In the genomic region with DNA sequence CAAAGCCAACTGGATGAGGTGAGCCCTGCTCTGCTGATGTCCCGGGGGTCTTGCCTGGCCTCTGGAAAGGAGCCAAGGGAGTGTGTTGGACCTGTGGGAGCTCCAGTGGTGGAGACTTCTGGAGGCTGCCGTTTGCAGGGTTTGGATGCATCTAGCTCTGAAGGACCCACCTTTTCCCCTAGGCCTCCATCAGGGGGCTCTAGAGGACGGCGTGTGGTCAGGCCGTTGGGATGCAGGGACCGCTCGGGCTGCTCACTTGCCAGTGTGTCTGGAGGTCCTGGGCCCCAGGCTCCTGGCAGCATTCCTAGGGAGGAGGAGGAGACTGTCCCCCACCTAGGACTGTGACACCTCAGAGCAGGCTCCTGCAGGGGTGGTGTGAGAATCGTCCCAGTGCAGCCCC, we compare ENCODE assay signal across 21 cellular contexts. TPM values are rescaled to one million over a fixed set of nuclear protein-coding genes. Genes with fewer than 3 reads are reported as not detected.
DNase-seq lines count a peak whose midpoint lies in the region; ATAC-seq and TF ChIP-seq lines count a peak whose summit lies in the region.
"Had no signal": no experiment of that assay in that cellular context is flagged by ENCODE, and none has a peak within 500 bp of the region (broad histone marks: within the 10 kb centered on the region; RNA-seq: fewer than 3 reads in every experiment).

No MANE protein-coding gene starts in this region.

- CTCF ChIA-PET in HEK293T (lab: Yijun Ruan, JAX) = no interaction called here

- peak; percentile 37 for DNase-seq in NCI-H748 (lab: John Stamatoyannopoulos, UW; ENCODE audit: unreplicated experiment)
- no peak for DNase-seq in NCI-H748 treated with DMSO at 0.1 percent for 48 hours (lab: John Stamatoyannopoulos, UW)
- peak; percentile 20 for DNase-seq in HEK293T (ENCODE audit: extremely low spot score)
- peak; percentile 20 for DNase-seq in cerebellar cortex (ENCODE audit: low spot score)
- peak; percentile 74 for DNase-seq in mesenteric fat pad (ENCODE audit: low spot score)
- no peak for DNase-seq in NCI-H446 (lab: John Stamatoyannopoulos, UW)
- DNase-seq: activated CD4-positive, alpha-beta T cell treated with anti-CD3 and anti-CD28 coated beads for 4 hours; activated effector memory CD4-positive, alpha-beta T cell treated with Interleukin-2 at 50 U/mL for 16 hours; activated T-cell treated with anti-CD3 and anti-CD28 coated beads for 4 hours; aorta; CD4-positive, CD25-positive, alpha-beta regulatory T cell; dorsolateral prefrontal cortex; GM23248; IMR-90; NCI-H1048; NCI-H69; psoas muscle; stimulated activated naive CD4-positive, alpha-beta T cell treated with Interleukin-2 at 50 U/mL for 16 hours had no signal

- ATAC-seq in GM21723 (IDR thresholded peaks at IDR 0.05; ENCODE audit: unreplicated experiment) (no peak), HG02981 (IDR thresholded peaks at IDR 0.05; ENCODE audit: unreplicated experiment) (no peak)
- ATAC-seq: GM12878, psoas muscle had no signal

- POLR2A ChIA-PET in HEK293T (lab: Yijun Ruan, JAX) = no interaction called here

TF ChIP-seq in HEK293T, 16 proteins besides CTCF, POLR2A, EP300 and RAD21:
- TF ChIP-seq SP1 (IDR thresholded peaks at IDR 0.05) = no peak
- no peak for TF ChIP-seq HDGF (IDR thresholded peaks at IDR 0.05; ENCODE audit: borderline replicate concordance)
- TF ChIP-seq L3MBTL2 (conservative IDR thresholded peaks at IDR 0.05) = no peak
- TF ChIP-seq ELF4 (IDR thresholded peaks at IDR 0.05) = no peak
- no peak for TF ChIP-seq FOXM1 (IDR thresholded peaks at IDR 0.05; ENCODE audit: borderline replicate concordance)
- TF ChIP-seq, protein P1, sequence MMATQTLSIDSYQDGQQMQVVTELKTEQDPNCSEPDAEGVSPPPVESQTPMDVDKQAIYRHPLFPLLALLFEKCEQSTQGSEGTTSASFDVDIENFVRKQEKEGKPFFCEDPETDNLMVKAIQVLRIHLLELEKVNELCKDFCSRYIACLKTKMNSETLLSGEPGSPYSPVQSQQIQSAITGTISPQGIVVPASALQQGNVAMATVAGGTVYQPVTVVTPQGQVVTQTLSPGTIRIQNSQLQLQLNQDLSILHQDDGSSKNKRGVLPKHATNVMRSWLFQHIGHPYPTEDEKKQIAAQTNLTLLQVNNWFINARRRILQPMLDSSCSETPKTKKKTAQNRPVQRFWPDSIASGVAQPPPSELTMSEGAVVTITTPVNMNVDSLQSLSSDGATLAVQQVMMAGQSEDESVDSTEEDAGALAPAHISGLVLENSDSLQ (IDR thresholded peaks at IDR 0.05) = no peak
- TF ChIP-seq SUZ12 (IDR thresholded peaks at IDR 0.05) = no peak
- no peak for TF ChIP-seq ARNT (IDR thresholded peaks at IDR 0.05)
- no peak for TF ChIP-seq ZNF384 (IDR thresholded peaks at IDR 0.05)
- TF ChIP-seq FOXA1 (IDR thresholded peaks at IDR 0.05) = no peak
- no peak for TF ChIP-seq TARDBP (IDR thresholded peaks at IDR 0.05)
- TF ChIP-seq FOXK2 (IDR thresholded peaks at IDR 0.05) = no peak
TF ChIP-seq in HEK293T: peak in this region for 0.

RNA-seq across cellular contexts. Expression of a gene that starts 58.3 kb away (rescaled TPM):
- total RNA-seq in mesenteric fat pad = 11.2 TPM

Comparison
In these comparisons a context has a peak if more than half of its experiments do, and no peak if none do; other contexts are left out.
1. DNase-seq: peak in NCI-H748 (single experiment), HEK293T (single experiment), cerebellar cortex (single experiment) and mesenteric fat pad (single experiment); none in NCI-H748 treated with DMSO at 0.1 percent for 48 hours (single experiment) and NCI-H446 (0 of 2).